ENCODE assay signal across 4 cellular contexts in genomic region chr21:15856813-15857212, GRCh38.
"Had no signal": no experiment of that assay in that cellular context is flagged by ENCODE, and none has a peak within 500 bp of the region (broad histone marks: within the 10 kb centered on the region; RNA-seq: fewer than 3 reads in every experiment).

No MANE protein-coding gene starts in this region.

- DNase-seq: IMR-90 had no signal

- ATAC-seq: HepG2, K562 had no signal

- H3K4me3 ChIP-seq: K562 had no signal

- H3K27ac ChIP-seq: HL-60 had no signal
